8 cellular contexts compared by ENCODE assay signal in the genomic region with DNA sequence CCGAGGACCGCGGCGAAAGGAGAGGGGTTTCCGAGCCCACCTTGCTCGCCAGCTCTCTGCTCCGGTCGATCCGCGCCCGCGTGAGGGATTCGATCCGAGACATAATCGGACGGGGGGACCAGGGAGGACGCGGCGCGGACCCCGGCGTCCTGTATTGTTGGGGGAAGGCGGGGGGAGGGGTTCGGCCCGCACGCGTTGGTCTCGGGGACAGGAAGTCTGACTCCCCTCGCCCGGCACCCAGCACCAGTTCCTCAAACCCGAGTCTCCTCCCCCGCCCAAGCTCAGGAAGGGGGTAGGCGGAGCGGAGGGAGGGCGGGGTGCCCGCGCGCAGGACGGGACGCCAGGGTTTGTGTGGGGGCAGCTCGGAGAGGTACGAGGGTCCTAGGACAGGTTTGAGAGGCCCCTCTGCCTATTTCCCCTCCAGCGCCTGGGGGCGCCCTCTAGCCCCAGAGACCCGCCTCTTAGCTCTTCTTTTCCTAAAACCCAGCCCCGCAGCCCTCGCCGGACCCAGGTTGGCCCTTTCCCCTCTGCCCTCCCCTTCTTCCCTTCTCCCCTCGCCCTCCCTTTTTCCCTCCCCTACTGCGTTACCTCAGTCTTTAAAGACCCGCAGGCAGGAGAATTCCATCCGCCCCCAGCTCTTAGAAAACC. TPM values are rescaled to one million over a fixed set of nuclear protein-coding genes. Genes with fewer than 3 reads are reported as not detected.
DNase-seq lines count a peak whose midpoint lies in the region; ATAC-seq and TF ChIP-seq lines count a peak whose summit lies in the region.

A gene (minus strand): TSS at position 223 of the 648 bp plus-strand sequence. CDS start 120 bp downstream, at position 103.

- peak within 1 kb of the TSS; percentile 89 for H3K4me2 ChIP-seq in Loucy (ENCODE audit: low read depth, low read length, poor library complexity, severe bottlenecking)

- peak within 1 kb of the TSS; percentile 91 for H3K4me3 ChIP-seq in CD8-positive, alpha-beta memory T cell (ENCODE audit: low read length)
- peak within 1 kb of the TSS; percentile 96 for H3K4me3 ChIP-seq in Loucy (ENCODE audit: low read length, poor library complexity, severe bottlenecking)
- H3K4me3 ChIP-seq in left ventricle myocardium inferior: peak within 1 kb of the TSS; percentile 77
- H3K4me3 ChIP-seq in prostate gland: peak within 1 kb of the TSS; percentile 66 to 93
- H3K4me3 ChIP-seq in upper lobe of right lung: peak within 1 kb of the TSS; percentile 91

- peak; percentile 86 for TF ChIP-seq POLR2A in prostate gland (IDR thresholded peaks at IDR 0.05)

- H3K27me3 ChIP-seq in CD8-positive, alpha-beta memory T cell (ENCODE audit: insufficient read depth, low read length, poor library complexity, severe bottlenecking): no peaks in the 10 kb centered on the region
- H3K27me3 ChIP-seq in Loucy (ENCODE audit: insufficient read depth, low read length, poor library complexity, severe bottlenecking): peaks cover 13% of the 10 kb centered on the region
- no peaks in the 10 kb centered on the region for H3K27me3 ChIP-seq in left ventricle myocardium inferior (ENCODE audit: low read depth)
- no peaks in the 10 kb centered on the region for H3K27me3 ChIP-seq in prostate gland (replicated peaks; ENCODE audit: insufficient read depth)
- H3K27me3 ChIP-seq in upper lobe of right lung: no peaks in the 10 kb centered on the region

- peaks cover 0 to 31% (median 0%) of the 10 kb centered on the region in 3 donors for H3K36me3 Mint-ChIP-seq in CD8-positive, alpha-beta memory T cell
- peaks cover 34% of the 10 kb centered on the region for H3K36me3 Mint-ChIP-seq in activated naive CD8-positive, alpha-beta T cell treated with anti-CD3 and anti-CD28 coated beads, Interleukin-2, amount 50 U/mL, for 24 hours (ENCODE audit: low read depth)

- H3F3A ChIP-seq in Loucy (ENCODE audit: low read depth): peaks cover 3% of the 10 kb centered on the region; the same call in 1 of the 2 replicates

- peak within 1 kb of the TSS; percentile 92 to 100 (median 98) for H3K4me3 Mint-ChIP-seq in CD8-positive, alpha-beta memory T cell
- H3K4me3 Mint-ChIP-seq in activated naive CD8-positive, alpha-beta T cell treated with anti-CD3 and anti-CD28 coated beads, Interleukin-2, amount 50 U/mL, for 24 hours: peak within 1 kb of the TSS; percentile 95

- peak; percentile 62 for TF ChIP-seq CTCF in Loucy (conservative IDR thresholded peaks at IDR 0.05; ENCODE audit: low read length)
- TF ChIP-seq CTCF in left ventricle myocardium inferior (IDR thresholded peaks at IDR 0.05; ENCODE audit: borderline replicate concordance): peak; percentile 40
- TF ChIP-seq CTCF in prostate gland (IDR thresholded peaks at IDR 0.05): peak in 1 of 4 experiments; percentile 4
- TF ChIP-seq CTCF in upper lobe of right lung (IDR thresholded peaks at IDR 0.05): peak; percentile 28

- POLR2A ChIA-PET in CD8-positive, alpha-beta memory T cell (lab: Charles Lee): interaction anchor here (0.5 to 3.7 kb wide), 8 partner anchors 9 to 239 kb away, joined by 3 to 31 read pairs (median 4); a partner anchor contains a TSS

- ATAC-seq in GM21423 (IDR thresholded peaks at IDR 0.05; ENCODE audit: unreplicated experiment) (peak; percentile 57), upper lobe of right lung (peak; percentile 80)
- peak; percentile 70 for ATAC-seq in activated naive CD8-positive, alpha-beta T cell treated with anti-CD3 and anti-CD28 coated beads, Interleukin-2, amount 50 U/mL, for 24 hours

- CTCF ChIA-PET in CD8-positive, alpha-beta memory T cell (lab: Charles Lee): interaction anchor here (0.7 to 5.1 kb wide), 7 partner anchors 10 to 118 kb away, joined by 3 to 34 read pairs (median 9); no protein-coding TSS in a partner anchor

- peaks cover 77% of the 10 kb centered on the region for H3K79me2 ChIP-seq in Loucy (ENCODE audit: insufficient read depth, low read length)

- under 1% methylated on average over 48 of the region's 52 CpGs for WGBS in prostate gland

- H3K4me1 ChIP-seq in CD8-positive, alpha-beta memory T cell (ENCODE audit: insufficient read depth, low read length): peaks cover 71% of the 10 kb centered on the region
- H3K4me1 ChIP-seq in Loucy (ENCODE audit: insufficient read depth, low read length, poor library complexity, severe bottlenecking) (peaks cover 76% of the 10 kb centered on the region), left ventricle myocardium inferior (peaks cover 99% of the 10 kb centered on the region), prostate gland (replicated peaks) (peaks cover 14% of the 10 kb centered on the region), upper lobe of right lung (peaks cover 78% of the 10 kb centered on the region)

- H3K9me2 ChIP-seq in Loucy (replicated peaks; ENCODE audit: low read depth, low read length): no peaks in the 10 kb centered on the region

- no peaks in the 10 kb centered on the region for H3K36me3 ChIP-seq in CD8-positive, alpha-beta memory T cell (ENCODE audit: insufficient read depth, low read length)
- H3K36me3 ChIP-seq in Loucy (ENCODE audit: insufficient read depth, low read length) (no peaks in the 10 kb centered on the region; the same call in 1 of the 2 replicates), left ventricle myocardium inferior (peaks cover 6% of the 10 kb centered on the region), prostate gland (no peaks in the 10 kb centered on the region), upper lobe of right lung (peaks cover 6% of the 10 kb centered on the region)

- H3K9me3 ChIP-seq in CD8-positive, alpha-beta memory T cell (ENCODE audit: low read length): no peaks in the 10 kb centered on the region
- H3K9me3 ChIP-seq in Loucy (ENCODE audit: insufficient read depth, low read depth, low read length): no peaks in the 10 kb centered on the region
- no peaks in the 10 kb centered on the region for H3K9me3 ChIP-seq in left ventricle myocardium inferior (replicated peaks)
- H3K9me3 ChIP-seq in prostate gland: no peaks in the 10 kb centered on the region
- H3K9me3 ChIP-seq in upper lobe of right lung: no peaks in the 10 kb centered on the region

- peak within 1 kb of the TSS; percentile 86 to 99 (median 96) for H3K27ac Mint-ChIP-seq in CD8-positive, alpha-beta memory T cell
- peak within 1 kb of the TSS; percentile 95 for H3K27ac Mint-ChIP-seq in activated naive CD8-positive, alpha-beta T cell treated with anti-CD3 and anti-CD28 coated beads, Interleukin-2, amount 50 U/mL, for 24 hours

- H2AFZ ChIP-seq in Loucy (ENCODE audit: low read length): 0 out of 2 replicates have a peak within 1 kb of the TSS, but pooled peaks have one; percentile 57

- H3K27me3 Mint-ChIP-seq in CD8-positive, alpha-beta memory T cell: no peaks in the 10 kb centered on the region
- no peaks in the 10 kb centered on the region for H3K27me3 Mint-ChIP-seq in activated naive CD8-positive, alpha-beta T cell treated with anti-CD3 and anti-CD28 coated beads, Interleukin-2, amount 50 U/mL, for 24 hours

- no peaks in the 10 kb centered on the region for H3K9me3 Mint-ChIP-seq in CD8-positive, alpha-beta memory T cell
- H3K9me3 Mint-ChIP-seq in activated naive CD8-positive, alpha-beta T cell treated with anti-CD3 and anti-CD28 coated beads, Interleukin-2, amount 50 U/mL, for 24 hours: no peaks in the 10 kb centered on the region

- DNase-seq in CD8-positive, alpha-beta memory T cell: peak; percentile 65 to 86 (median 72)
- DNase-seq in T follicular helper cell (ENCODE audit: low read depth) (peak; percentile 60), left ventricle myocardium inferior (peak; percentile 88), prostate gland (ENCODE audit: low spot score) (peak; percentile 72), upper lobe of right lung (peak; percentile 92)
- DNase-seq in activated naive CD8-positive, alpha-beta T cell treated with anti-CD3 and anti-CD28 coated beads, Interleukin-2, amount 50 U/mL, for 24 hours: peak; percentile 89

- intact Hi-C loops in left ventricle myocardium inferior (cut with micrococcal nuclease): no loop called here
- intact Hi-C loops in prostate gland (cut with DNase I): no loop called here
- intact Hi-C loops in upper lobe of right lung (cut with DNase I): no loop called here

- peak within 1 kb of the TSS; percentile 99 for H3K9ac ChIP-seq in Loucy (ENCODE audit: low read depth, low read length, poor library complexity, severe bottlenecking)

- peaks cover 74 to 86% (median 75%) of the 10 kb centered on the region in 3 donors for H3K4me1 Mint-ChIP-seq in CD8-positive, alpha-beta memory T cell
- H3K4me1 Mint-ChIP-seq in activated naive CD8-positive, alpha-beta T cell treated with anti-CD3 and anti-CD28 coated beads, Interleukin-2, amount 50 U/mL, for 24 hours: peaks cover 73% of the 10 kb centered on the region

- peaks cover 25% of the 10 kb centered on the region for H4K20me1 ChIP-seq in Loucy (ENCODE audit: insufficient read depth, low read length, poor library complexity, severe bottlenecking)

- peak within 1 kb of the TSS; percentile 94 for H3K27ac ChIP-seq in CD8-positive, alpha-beta memory T cell (ENCODE audit: low read depth, low read length)
- H3K27ac ChIP-seq in left ventricle myocardium inferior (replicated peaks): peak within 1 kb of the TSS; percentile 99
- peak within 1 kb of the TSS; percentile 84 to 93 for H3K27ac ChIP-seq in prostate gland
- peak within 1 kb of the TSS; percentile 93 for H3K27ac ChIP-seq in upper lobe of right lung

RNA-seq across cellular contexts. Expression of the gene that starts here (rescaled TPM):
- total RNA-seq in CD8-positive, alpha-beta memory T cell: 100 to 1,000 TPM; 168 to 176 TPM
- 18.8 TPM for polyA plus RNA-seq in CD8-positive, alpha-beta memory T cell
- total RNA-seq in left ventricle myocardium inferior: 69.3 TPM
- 10 to 100 TPM; 35.8 to 66.2 TPM for total RNA-seq in prostate gland
- 220 TPM for total RNA-seq in upper lobe of right lung

Comparison
In these comparisons a context has a peak if more than half of its experiments do, and no peak if none do; other contexts are left out.
1. Peak in every context shown above with its lines: DNase-seq, ATAC-seq, H3K4me3 ChIP-seq and H3K27ac ChIP-seq.